ENCODE assay signal across 15 cellular contexts in genomic region chr15:68311464-68311835, GRCh38.
"Had no signal": no experiment of that assay in that cellular context is flagged by ENCODE, and none has a peak within 500 bp of the region (broad histone marks: within the 10 kb centered on the region; RNA-seq: fewer than 3 reads in every experiment).

No MANE protein-coding gene starts in this region.

- H3K27me3 ChIP-seq: cardiac muscle cell had no signal

- H3K36me3 Mint-ChIP-seq: memory B cell, natural killer cell had no signal

- DNase-seq: activated gamma-delta T cell treated with Interleukin-2 at 50 U/mL for 16 hours; effector CD4-positive, alpha-beta T cell; foreskin fibroblast; hippocampal formation; left ventricle myocardium superior; natural killer cell; nucleus accumbens; stimulated activated CD4-positive, alpha-beta T cell treated with anti-CD3 and anti-CD28 coated beads, Interleukin-15, amount 100 ng/mL, for 24 hours; stimulated activated CD4-positive, alpha-beta T cell treated with anti-CD3 and anti-CD28 coated beads, Interleukin-4, amount 100 ng/mL, for 4 hours; stimulated activated CD8-positive, alpha-beta memory T cell treated with anti-CD3 and anti-CD28 coated beads, Interleukin-4, amount 100 ng/mL, for 48 hours had no signal

- H3K4me3 Mint-ChIP-seq: activated CD4-positive, alpha-beta T cell treated with anti-CD3 and anti-CD28 coated beads, Interleukin-2, amount 10 ng/mL, durations not matched to agents 7 days and 5 days; activated T-cell treated with anti-CD3 and anti-CD28 coated beads, Interleukin-2, amount 50 U/mL, for 24 hours; memory B cell; natural killer cell; stimulated activated naive CD8-positive, alpha-beta T cell treated with anti-CD3 and anti-CD28 coated beads, Interleukin-15, Interleukin-2, amounts not matched to agents 100 ng/mL and 50 ng/mL, for 24 hours had no signal

- H3K9me3 Mint-ChIP-seq: activated CD4-positive, alpha-beta T cell treated with anti-CD3 and anti-CD28 coated beads, Interleukin-2, amount 10 ng/mL, durations not matched to agents 7 days and 5 days; activated T-cell treated with anti-CD3 and anti-CD28 coated beads, Interleukin-2, amount 50 U/mL, for 24 hours; memory B cell; natural killer cell; stimulated activated naive CD8-positive, alpha-beta T cell treated with anti-CD3 and anti-CD28 coated beads, Interleukin-15, Interleukin-2, amounts not matched to agents 100 ng/mL and 50 ng/mL, for 24 hours had no signal

- H3K36me3 ChIP-seq: cardiac muscle cell had no signal

- ATAC-seq: natural killer cell had no signal

- H3K27me3 Mint-ChIP-seq: activated CD4-positive, alpha-beta T cell treated with anti-CD3 and anti-CD28 coated beads, Interleukin-2, amount 10 ng/mL, durations not matched to agents 7 days and 5 days; activated T-cell treated with anti-CD3 and anti-CD28 coated beads, Interleukin-2, amount 50 U/mL, for 24 hours; stimulated activated naive CD8-positive, alpha-beta T cell treated with anti-CD3 and anti-CD28 coated beads, Interleukin-15, Interleukin-2, amounts not matched to agents 100 ng/mL and 50 ng/mL, for 24 hours had no signal

- H3K27ac ChIP-seq: cardiac muscle cell had no signal

- H3K4me3 ChIP-seq: cardiac muscle cell had no signal

- H3K27ac Mint-ChIP-seq: activated T-cell treated with anti-CD3 and anti-CD28 coated beads, Interleukin-2, amount 50 U/mL, for 24 hours; memory B cell; natural killer cell; stimulated activated naive CD8-positive, alpha-beta T cell treated with anti-CD3 and anti-CD28 coated beads, Interleukin-15, Interleukin-2, amounts not matched to agents 100 ng/mL and 50 ng/mL, for 24 hours had no signal
